8 cellular contexts compared by ENCODE assay signal in the genomic region with DNA sequence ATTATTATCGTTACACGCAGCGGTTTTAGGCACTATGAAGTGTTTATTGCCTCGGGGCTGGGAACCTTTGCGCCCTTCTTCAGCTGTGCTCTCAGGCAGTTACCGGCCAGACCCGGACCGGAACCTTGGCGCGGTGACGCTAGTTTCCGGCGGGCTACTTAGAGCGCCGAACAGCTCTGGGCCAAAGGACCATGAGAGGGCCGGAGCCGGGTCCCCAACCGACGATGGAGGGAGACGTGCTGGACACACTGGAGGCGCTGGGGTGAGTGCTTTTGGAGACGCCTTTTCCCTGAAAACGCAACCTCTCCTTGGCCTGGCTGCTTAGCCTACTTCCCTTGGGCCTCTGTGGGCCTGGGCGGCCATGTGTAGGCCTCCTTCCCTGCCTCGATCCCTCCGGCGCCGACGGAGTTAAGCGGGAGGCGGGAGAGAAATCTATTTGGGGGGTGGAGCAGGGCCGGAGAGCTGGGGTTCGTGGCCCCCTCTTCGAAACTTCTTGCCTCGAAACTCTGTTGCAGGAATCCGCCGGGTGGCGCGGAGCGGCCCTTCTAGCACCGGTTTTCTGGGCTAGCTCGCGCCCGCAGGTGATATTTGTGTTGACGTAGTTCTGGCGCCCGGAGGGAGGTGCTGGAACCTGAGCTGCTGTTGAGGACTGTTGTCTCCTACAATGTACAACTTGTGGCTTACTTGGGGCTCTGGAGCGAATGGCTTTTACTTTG. TPM values are rescaled to one million over a fixed set of nuclear protein-coding genes. Genes with fewer than 3 reads are reported as not detected.
DNase-seq lines count a peak whose midpoint lies in the region; ATAC-seq, FAIRE-seq and TF ChIP-seq lines count a peak whose summit lies in the region.

A gene (plus strand): TSS at position 157 of the 716 bp plus-strand sequence. CDS start 35 bp downstream, at position 192.

- H2AFZ ChIP-seq in smooth muscle cell (ENCODE audit: low read depth) = peak within 1 kb of the TSS; percentile 97

- H3K4me2 ChIP-seq in smooth muscle cell = peak within 1 kb of the TSS; percentile 83

- H3K27me3 ChIP-seq in bronchial epithelial cell (ENCODE audit: control insufficient read depth, insufficient read depth, low read length) (no peaks in the 10 kb centered on the region), smooth muscle cell (ENCODE audit: low read depth) (peaks cover 12% of the 10 kb centered on the region)

- TF ChIP-seq CTCF in WI38 (IDR thresholded peaks at IDR 0.05; ENCODE audit: low read depth, low read length) (no peak), bronchial epithelial cell (IDR thresholded peaks at IDR 0.05; ENCODE audit: insufficient read depth, low read length, severe bottlenecking) (peak; percentile 15), smooth muscle cell (IDR thresholded peaks at IDR 0.05; ENCODE audit: borderline replicate concordance, insufficient read depth, poor library complexity, severe bottlenecking) (no peak)

- H3K4me3 ChIP-seq in WI38 (ENCODE audit: low read depth, low read length) (peak within 1 kb of the TSS; percentile 98), bronchial epithelial cell (ENCODE audit: low read depth, low read length) (peak within 1 kb of the TSS; percentile 78), smooth muscle cell (peak within 1 kb of the TSS; percentile 84)

- peaks cover 24% of the 10 kb centered on the region for H4K20me1 ChIP-seq in smooth muscle cell (ENCODE audit: low read depth)

- H3K9me3 ChIP-seq in smooth muscle cell (replicated peaks; ENCODE audit: low read depth) = no peaks in the 10 kb centered on the region

- H3K79me2 ChIP-seq in smooth muscle cell (ENCODE audit: low read depth) = peaks cover 35% of the 10 kb centered on the region

- in situ Hi-C loops in ACHN (cut with HindIII; ENCODE audit: low pct_ligation_motif_present, low pct_unique_long_range_greater_than_20kb, low sequenced_read_pairs) = no loop called here

- H3F3A ChIP-seq in smooth muscle cell (ENCODE audit: low read depth) = peaks cover 4% of the 10 kb centered on the region

- H3K36me3 ChIP-seq in bronchial epithelial cell (ENCODE audit: control insufficient read depth, insufficient read depth, low read length) = no peaks in the 10 kb centered on the region
- H3K36me3 ChIP-seq in smooth muscle cell (ENCODE audit: low read depth) = no peaks in the 10 kb centered on the region

- WGBS in smooth muscle cell (ENCODE audit: low lambda C conversion rate) = under 1% methylated on average over 48 of the region's 48 CpGs

- H3K9ac ChIP-seq in smooth muscle cell (ENCODE audit: low read depth) = peak within 1 kb of the TSS; percentile 88

- H3K27ac ChIP-seq in smooth muscle cell (ENCODE audit: low read depth) = peak within 1 kb of the TSS; percentile 78

- ATAC-seq in GM18861 (IDR thresholded peaks at IDR 0.05; ENCODE audit: unreplicated experiment) (peak; percentile 81), HG03095 (IDR thresholded peaks at IDR 0.05; ENCODE audit: unreplicated experiment) (peak; percentile 69)

- H3K4me1 ChIP-seq in smooth muscle cell (ENCODE audit: low read depth) = peaks cover 8% of the 10 kb centered on the region

- DNase-seq in ACHN (peak; percentile 82), NCI-H2171 treated with DMSO at 0.1 percent for 48 hours (lab: John Stamatoyannopoulos, UW) (peak; percentile 92), bronchial epithelial cell (ENCODE audit: low read depth) (peak; percentile 68), iPS-NIHi11 (ENCODE audit: low spot score) (peak; percentile 86), smooth muscle cell (lab: John Stamatoyannopoulos, UW; ENCODE audit: unreplicated experiment) (peak; percentile 74)

- FAIRE-seq in bronchial epithelial cell (lab: Jason Lieb, UNC) = no peak

RNA-seq across cellular contexts. Expression of the gene that starts here (rescaled TPM):
- 6.8 and 9.5 TPM in 2 replicates for total RNA-seq in bronchial epithelial cell
- total RNA-seq in smooth muscle cell = 5.1 and 6.5 TPM in 2 replicates
- 1.4 and 2.6 TPM in 2 replicates for polyA plus RNA-seq in smooth muscle cell

Comparison
In these comparisons a context has a peak if more than half of its experiments do, and no peak if none do; other contexts are left out.
1. Peak in every context shown above with its lines: DNase-seq, ATAC-seq, H3K4me3 ChIP-seq and H3K27ac ChIP-seq.